Comparison of ENCODE assay signal across 9 cellular contexts in the genomic region with DNA sequence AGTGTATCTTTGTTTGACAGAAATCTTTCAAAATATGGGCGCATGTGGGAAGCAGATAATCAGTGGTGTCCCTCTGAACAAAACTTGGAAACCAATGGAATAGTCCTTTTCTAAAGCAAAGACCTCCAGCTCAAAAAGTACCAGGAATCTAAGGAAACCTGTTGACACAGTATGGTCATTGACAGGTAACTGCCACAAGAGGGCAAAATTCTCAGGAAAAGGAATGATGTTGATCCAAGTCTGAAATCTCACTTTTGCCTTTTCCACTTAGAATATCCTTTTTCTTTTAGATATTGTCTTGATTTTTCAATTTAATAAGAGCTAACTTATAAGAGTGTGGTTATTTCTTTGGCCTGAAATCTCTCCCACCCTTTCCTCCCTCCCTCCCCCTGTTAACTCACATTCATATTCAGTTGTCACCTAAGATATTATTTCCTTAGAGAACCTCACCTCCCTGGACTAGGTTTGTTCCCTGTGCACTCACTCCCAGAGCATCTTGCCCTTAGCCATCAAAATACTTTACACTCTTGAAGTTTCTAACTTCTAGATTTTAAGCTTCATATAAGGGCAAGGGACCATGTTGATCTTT. TPM values are rescaled to one million over a fixed set of nuclear protein-coding genes. Genes with fewer than 3 reads are reported as not detected.
DNase-seq lines count a peak whose midpoint lies in the region; ATAC-seq, FAIRE-seq and TF ChIP-seq lines count a peak whose summit lies in the region.
"Had no signal": no experiment of that assay in that cellular context is flagged by ENCODE, and none has a peak within 500 bp of the region (broad histone marks: within the 10 kb centered on the region; RNA-seq: fewer than 3 reads in every experiment).

No MANE protein-coding gene starts in this region.

- no peaks in the 10 kb centered on the region for H3K4me1 ChIP-seq in K562 (replicated peaks in 1 of 2; ENCODE audit: control insufficient read depth in 2 of 2, insufficient read depth in 2 of 2, low read length in 2 of 2)
- H3K4me1 ChIP-seq in lower lobe of right lung: peaks cover 17% of the 10 kb centered on the region
- H3K4me1 ChIP-seq in aorta (ENCODE audit: control insufficient read depth in 1 of 2, insufficient read depth in 2 of 2, low read length in 2 of 2): peaks cover 2 to 7% of the 10 kb centered on the region in 2 donors

- POLR2A ChIA-PET in K562 (lab: Yijun Ruan, JAX): interaction anchor here (0.6 to 1.1 kb wide), 3 partner anchors 15 to 918 kb away, joined by 3 to 4 read pairs (median 3); a partner anchor contains a TSS

- no peaks in the 10 kb centered on the region for H4K20me1 ChIP-seq in K562 (replicated peaks; ENCODE audit: control insufficient read depth, insufficient read depth, low read length)
- H4K20me1 ChIP-seq: BLaER1 treated with 17β-estradiol and CSF1 and Interleukin-3, amounts not matched to agents 10 nM and 100 nM had no signal

- no TSS peak for BruUV-seq in K562 (replicated peaks; lab: Mats Ljungman, UMichigan)

- H3K9ac ChIP-seq in K562 (ENCODE audit: insufficient read depth in 1 of 2, low read depth in 2 of 2, low read length in 2 of 2): no peak overlapping the region
- H3K9ac ChIP-seq: BLaER1 treated with 17β-estradiol and CSF1 and Interleukin-3, amounts not matched to agents 10 nM and 100 nM had no signal

- TF ChIP-seq RAD21 in K562 (CRISPR knock-in tag; conservative IDR thresholded peaks at IDR 0.05 in 1 of 2, IDR thresholded peaks at IDR 0.05 in 1 of 2): peak; percentile 43 to 79

- TF ChIP-seq CTCF in K562 (IDR thresholded peaks at IDR 0.05 in 2 of 3, conservative IDR thresholded peaks at IDR 0.05 in 1 of 3; ENCODE audit: insufficient read depth in 2 of 3, low read depth in 1 of 3, low read length in 3 of 3) (peak; percentile 47 to 65 (median 56)), lower lobe of right lung (IDR thresholded peaks at IDR 0.05) (peak; percentile 54)

- H3K27ac ChIP-seq in K562 (ENCODE audit: extremely low read depth, low read depth, low read length) (no peak overlapping the region), lower lobe of right lung (no peak overlapping the region), aorta (ENCODE audit: low read depth in 1 of 2, low read length in 2 of 2) (no peak overlapping the region)
- H3K27ac ChIP-seq: BLaER1 treated with 17β-estradiol and CSF1 and Interleukin-3, amounts not matched to agents 10 nM and 100 nM had no signal

- no peaks in the 10 kb centered on the region for H3K9me1 ChIP-seq in K562 (ENCODE audit: control insufficient read depth, insufficient read depth, low read length)

- in situ Hi-C loops in K562 (cut with MboI): no loop called here

- DNase-seq in NCI-H1436 (lab: John Stamatoyannopoulos, UW) (peak; percentile 48), NCI-H1436 treated with DMSO at 0.1 percent for 48 hours (lab: John Stamatoyannopoulos, UW) (no peak), NCI-H1092 treated with DMSO at 0.1 percent for 48 hours (lab: John Stamatoyannopoulos, UW) (peak; percentile 51), K562 (ENCODE audit: extremely low read depth in 1 of 4, low spot score in 3 of 4) (peak; percentile 44 to 50 (median 48)), lower lobe of right lung (no peak), aorta (no peak), T1000 (lab: John Stamatoyannopoulos, UW) (no peak)
- no peak for DNase-seq in stimulated activated CD4-positive, alpha-beta T cell treated with anti-CD3 and anti-CD28 coated beads, Interleukin-15, amount 100 ng/mL, for 24 hours

- CTCF ChIA-PET in K562 (lab: Yijun Ruan, JAX; ENCODE audit: low intra/inter-chr PET ratio): interaction anchor here (0.6 to 3.2 kb wide), 2 partner anchors 191 to 199 kb away, joined by 3 to 30 read pairs; no protein-coding TSS in a partner anchor

- TF ChIP-seq EP300 in K562 (IDR thresholded peaks at IDR 0.05; ENCODE audit: low read length): no peak

- H3K36me3 ChIP-seq in K562 (ENCODE audit: control insufficient read depth, insufficient read depth, low read length) (no peaks in the 10 kb centered on the region), lower lobe of right lung (no peaks in the 10 kb centered on the region), aorta (ENCODE audit: control insufficient read depth in 1 of 2, insufficient read depth in 2 of 2, low read length in 1 of 2) (no peaks in the 10 kb centered on the region)
- H3K36me3 ChIP-seq: BLaER1 treated with 17β-estradiol and CSF1 and Interleukin-3, amounts not matched to agents 10 nM and 100 nM had no signal

- TF ChIP-seq POLR2A in K562 (conservative IDR thresholded peaks at IDR 0.05): no peak

- WGBS in K562 (ENCODE audit: insufficient coverage, low coverage, missing lambda C conversion rate): 5% methylated on average over 1 of the region's 1 CpG
- WGBS in aorta, 2 donors: 70 to 87% methylated on average over 1 of the region's 1 CpG

- no peaks in the 10 kb centered on the region for H3K79me2 ChIP-seq in K562 (ENCODE audit: control insufficient read depth, insufficient read depth, low read length)

- intact Hi-C loops in K562 (cut with micrococcal nuclease): loop anchor here (1.0 to 5.0 kb wide), 4 partner anchors 51 to 523 kb away; no protein-coding TSS in a partner anchor
- intact Hi-C loops in lower lobe of right lung (cut with DNase I): no loop called here
- intact Hi-C loops in aorta (cut with DNase I): loop anchor here in 1 of 2 donors (5.0 kb wide), 1 partner anchor 198 kb away; no protein-coding TSS in a partner anchor

- H3K9me3 ChIP-seq in K562 (replicated peaks; ENCODE audit: control insufficient read depth, insufficient read depth, low read depth, low read length) (no peaks in the 10 kb centered on the region), lower lobe of right lung (no peaks in the 10 kb centered on the region), aorta (ENCODE audit: control insufficient read depth, low read length) (no peaks in the 10 kb centered on the region)
- H3K9me3 ChIP-seq: BLaER1 treated with 17β-estradiol and CSF1 and Interleukin-3, amounts not matched to agents 10 nM and 100 nM had no signal

- peak; percentile 88 for FAIRE-seq in K562 (lab: Jason Lieb, UNC)

- no peak overlapping the region for H3K4me3 ChIP-seq in K562
- no peak overlapping the region for H3K4me3 ChIP-seq in lower lobe of right lung
- no peak overlapping the region for H3K4me3 ChIP-seq in aorta (ENCODE audit: low read length in 2 of 2)
- H3K4me3 ChIP-seq: BLaER1 treated with 17β-estradiol and CSF1 and Interleukin-3, amounts not matched to agents 10 nM and 100 nM had no signal

- ATAC-seq in K562 (peak; percentile 78), lower lobe of right lung (peak; percentile 48 to 71), aorta (ENCODE audit: low FRiP score) (no peak)

- H3K4me2 ChIP-seq in K562 (ENCODE audit: insufficient read depth, low read length): no peak overlapping the region

- H2AFZ ChIP-seq in K562 (ENCODE audit: low read depth, low read length): no peak overlapping the region

- H3K27me3 ChIP-seq in K562 (ENCODE audit: control insufficient read depth in 2 of 2, insufficient read depth in 2 of 2, low read length in 2 of 2) (peaks cover 0 to 9% of the 10 kb centered on the region in 2 experiments; a peak in 4 of 5 replicates), lower lobe of right lung (ENCODE audit: low read depth) (no peaks in the 10 kb centered on the region), aorta (ENCODE audit: control insufficient read depth in 1 of 2, insufficient read depth in 2 of 2, low read length in 1 of 2) (no peaks in the 10 kb centered on the region)
- H3K27me3 ChIP-seq: BLaER1 treated with 17β-estradiol and CSF1 and Interleukin-3, amounts not matched to agents 10 nM and 100 nM had no signal

TF ChIP-seq in K562, 482 proteins besides CTCF, POLR2A, EP300 and RAD21:
- TF ChIP-seq, protein P1, sequence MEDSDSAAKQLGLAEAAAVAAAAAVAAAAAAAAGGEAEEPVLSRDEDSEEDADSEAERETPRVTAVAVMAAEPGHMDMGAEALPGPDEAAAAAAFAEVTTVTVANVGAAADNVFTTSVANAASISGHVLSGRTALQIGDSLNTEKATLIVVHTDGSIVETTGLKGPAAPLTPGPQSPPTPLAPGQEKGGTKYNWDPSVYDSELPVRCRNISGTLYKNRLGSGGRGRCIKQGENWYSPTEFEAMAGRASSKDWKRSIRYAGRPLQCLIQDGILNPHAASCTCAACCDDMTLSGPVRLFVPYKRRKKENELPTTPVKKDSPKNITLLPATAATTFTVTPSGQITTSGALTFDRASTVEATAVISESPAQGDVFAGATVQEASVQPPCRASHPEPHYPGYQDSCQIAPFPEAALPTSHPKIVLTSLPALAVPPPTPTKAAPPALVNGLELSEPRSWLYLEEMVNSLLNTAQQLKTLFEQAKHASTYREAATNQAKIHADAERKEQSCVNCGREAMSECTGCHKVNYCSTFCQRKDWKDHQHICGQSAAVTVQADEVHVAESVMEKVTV (CRISPR knock-in tag; IDR thresholded peaks at IDR 0.05): 0 out of 2 replicates have a peak, but pooled peaks have one; percentile 6
- TF ChIP-seq SMC3 (conservative IDR thresholded peaks at IDR 0.05; ENCODE audit: insufficient read depth, low read depth, low read length) (peak; percentile 77), SP1 (CRISPR knock-in tag; IDR thresholded peaks at IDR 0.05) (no peak), PRPF4 (IDR thresholded peaks at IDR 0.05; ENCODE audit: insufficient read depth, low read depth, low read length, poor library complexity, severe bottlenecking) (no peak), KAT2B (IDR thresholded peaks at IDR 0.05; ENCODE audit: low read depth, low read length) (no peak), CREM (IDR thresholded peaks at IDR 0.05; ENCODE audit: low read depth) (0 out of 2 replicates have a peak, but pooled peaks have one; percentile 19)
TF ChIP-seq in K562: peak in this region for 3.

RNA-seq across cellular contexts. Expression of a gene that starts 59.0 kb away (rescaled TPM):
- total RNA-seq in K562 (2011; cell fraction: chromatin; rRNA removed; ENCODE audit: low replicate concordance): not detected in 2 replicates
- not detected in 2 replicates for total RNA-seq in K562 (2011; cell fraction: nucleolus; rRNA removed)
- total RNA-seq in K562 (2011; cell fraction: nucleoplasm; rRNA removed): not detected in 2 replicates
- total RNA-seq in K562 (2014; rRNA removed): 0.14 TPM in 1 of 2 replicates, not detected in the other
- total RNA-seq in K562 (2014; rRNA removed; fragmentation: Illumina TruSeq; extraction: Trizol): not detected in 2 replicates
- not detected in 2 replicates for total RNA-seq in K562 (2015; rRNA removed; fragmentation: Illumina TruSeq; extraction: Trizol)
- total RNA-seq in K562 (2021): 0.11 TPM in 1 of 2 replicates, not detected in the other
- not detected in 2 replicates for polyA plus RNA-seq in K562 (2011; rRNA removed)
- not detected in 2 replicates for polyA plus RNA-seq in K562 (2011; cell fraction: cytosol; rRNA removed)
- polyA plus RNA-seq in K562 (2011; cell fraction: nucleus; rRNA removed): not detected in 2 replicates
- polyA plus RNA-seq in K562 (2012): 0.37 TPM in 1 of 2 replicates, not detected in the other
- not detected in 2 replicates for polyA plus RNA-seq in K562 (2014; fragmentation: Illumina TruSeq; extraction: Trizol)
- polyA plus RNA-seq in K562 (2014; fragmentation: Nextera tagmentation; extraction: Ambion mirVana): not detected
- polyA plus RNA-seq in K562 (2014; rRNA removed): 0.08 TPM in 1 of 2 replicates, not detected in the other
- not detected in 2 replicates for polyA minus RNA-seq in K562 (2011; rRNA and poly(A)+ RNA removed)
- not detected in 2 replicates for polyA minus RNA-seq in K562 (2011; cell fraction: cytosol; rRNA and poly(A)+ RNA removed)
- not detected in 2 replicates for polyA minus RNA-seq in K562 (2011; cell fraction: nucleus; rRNA and poly(A)+ RNA removed)
- total RNA-seq in lower lobe of right lung: not detected
- under 1 TPM; 0.23 to 0.27 TPM for total RNA-seq in aorta
- not detected for polyA plus RNA-seq in aorta

Comparison
In these comparisons a context has a peak if more than half of its experiments do, and no peak if none do; other contexts are left out.
1. DNase-seq: peak in NCI-H1436 (single experiment), NCI-H1092 treated with DMSO at 0.1 percent for 48 hours (single experiment) and K562 (4 of 4); none in NCI-H1436 treated with DMSO at 0.1 percent for 48 hours (single experiment), lower lobe of right lung (single experiment), aorta (0 of 2), T1000 (single experiment) and stimulated activated CD4-positive, alpha-beta T cell treated with anti-CD3 and anti-CD28 coated beads, Interleukin-15, amount 100 ng/mL, for 24 hours (single experiment).